In the genomic region with DNA sequence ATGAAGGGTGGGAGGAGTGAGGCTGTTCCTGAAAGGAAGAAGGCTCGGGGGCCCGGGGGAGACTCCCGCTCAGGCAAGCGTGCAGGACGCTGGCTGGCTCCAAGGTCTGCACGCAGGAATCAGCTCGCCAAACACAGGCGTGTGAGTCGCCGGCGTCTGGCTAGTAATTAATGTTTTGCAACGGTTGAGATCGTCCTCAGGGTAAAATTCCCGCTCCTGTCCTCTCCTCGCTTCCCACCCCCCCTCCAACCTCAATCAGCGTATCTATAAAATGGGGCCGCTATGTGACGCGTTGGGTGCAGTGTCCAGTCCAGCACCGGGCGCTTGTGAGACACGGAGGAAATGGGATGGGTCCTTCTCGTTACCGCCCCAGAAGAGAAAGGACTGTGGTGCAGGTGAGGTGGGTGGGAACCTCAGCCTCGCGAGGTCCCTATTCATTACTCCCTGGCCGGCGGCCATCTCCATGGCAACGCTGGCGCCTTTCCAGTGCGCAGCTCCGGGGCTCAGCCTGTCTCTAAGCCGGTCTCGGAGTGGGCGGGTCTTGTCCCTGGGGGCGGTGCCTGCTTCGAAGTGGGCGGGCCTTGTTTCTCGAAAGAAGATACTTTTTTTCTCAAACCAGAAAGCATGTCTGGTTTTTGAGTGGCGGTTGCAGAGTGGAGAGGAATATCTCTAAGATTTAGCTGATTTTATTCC, we compare ENCODE assay signal across 8 cellular contexts. TPM values are rescaled to one million over a fixed set of nuclear protein-coding genes. Genes with fewer than 3 reads are reported as not detected.
A peak's percentile ranks its signal among the peaks of the same experiment; 100 is the strongest.
DNase-seq lines count a peak whose midpoint lies in the region; ATAC-seq and TF ChIP-seq lines count a peak whose summit lies in the region.

No MANE protein-coding gene starts in this region.

- H3K27me3 ChIP-seq in lung (ENCODE audit: control insufficient read depth, insufficient read depth), result no peaks in the 10 kb centered on the region

- H3K4me1 ChIP-seq in lung (ENCODE audit: control insufficient read depth in 2 of 2, insufficient read depth in 2 of 2, low read length in 2 of 2), result peaks cover 0 to 5% of the 10 kb centered on the region in 2 donors

- peak; percentile 97 for DNase-seq in AG08396 (ENCODE audit: low spot score)
- peak; percentile 80 for DNase-seq in NCI-H82 treated with DMSO at 0.1 percent for 48 hours (lab: John Stamatoyannopoulos, UW; ENCODE audit: unreplicated experiment)
- DNase-seq in activated CD8-positive, alpha-beta memory T cell treated with anti-CD3 and anti-CD28 coated beads for 1 hour (ENCODE audit: extremely low read depth in 1 of 2, low read depth in 1 of 2), result peak; percentile 76 to 83
- peak; percentile 85 for DNase-seq in effector CD4-positive, alpha-beta T cell
- peak; percentile 96 for DNase-seq in lung (ENCODE audit: low spot score)
- DNase-seq in stimulated activated CD4-positive, alpha-beta T cell treated with anti-CD3 and anti-CD28 coated beads, TNF-alpha, amount 100 ng/mL, for 1 hour (ENCODE audit: low read depth in 3 of 3, low spot score in 1 of 3), result peak; percentile 73 to 92 (median 80)

- H3K27ac ChIP-seq in lung (ENCODE audit: low read depth in 1 of 2, low read length in 1 of 2), result peak overlapping the region in 1 of 2 donors; percentile 68

- H3K4me3 ChIP-seq in lung, result no peak overlapping the region

- no peak for TF ChIP-seq CTCF in lung (IDR thresholded peaks at IDR 0.05; ENCODE audit: control extremely low read depth, extremely low read depth)

- peak; percentile 88 for ATAC-seq in GM19351 (IDR thresholded peaks at IDR 0.05; ENCODE audit: unreplicated experiment)
- peak; percentile 64 for ATAC-seq in HG03571 (IDR thresholded peaks at IDR 0.05; ENCODE audit: unreplicated experiment)
- peak; percentile 81 for ATAC-seq in lung (ENCODE audit: insufficient read depth, low FRiP score)

- no peaks in the 10 kb centered on the region for H3K9me3 ChIP-seq in lung (ENCODE audit: control insufficient read depth in 2 of 2, insufficient read depth in 1 of 2, low read length in 1 of 2)

- WGBS in lung, 2 donors, result 1% methylated on average over 40 of the region's 40 CpGs

- H3K36me3 ChIP-seq in lung (ENCODE audit: control insufficient read depth in 2 of 2, insufficient read depth in 2 of 2, low read length in 2 of 2), result peaks cover 0 to under 1% of the 10 kb centered on the region in 2 donors

RNA-seq across cellular contexts. Expression of a gene that starts 6.5 kb away (rescaled TPM):
- 10 to 100 TPM in 1 of 2 donors, 1 to 10 TPM in 1; 4.3 to 20.8 TPM for total RNA-seq in lung
- 10 to 100 TPM in 1 of 2 donors, 1 to 10 TPM in 1; 6.5 to 13.6 TPM for polyA plus RNA-seq in lung

RNA-seq across cellular contexts. Expression of a gene that starts 12.2 kb away (rescaled TPM):
- total RNA-seq in lung, result 10 to 100 TPM in 1 of 2 donors, 1 to 10 TPM in 1; 5.6 to 17.6 TPM
- polyA plus RNA-seq in lung, result 10 to 100 TPM in 1 of 2 donors, 1 to 10 TPM in 1; 7.5 to 12.3 TPM

RNA-seq across cellular contexts. Expression of a gene that starts 13.0 kb away (rescaled TPM):
- 10 to 100 TPM; 12.6 to 26.3 TPM for total RNA-seq in lung
- polyA plus RNA-seq in lung, result 10 to 100 TPM; 30.1 to 62.5 TPM

RNA-seq across cellular contexts. Expression of a gene that starts 18.3 kb away (rescaled TPM):
- 10 to 100 TPM in 1 of 2 donors, 1 to 10 TPM in 1; 5.1 to 19.3 TPM for total RNA-seq in lung
- polyA plus RNA-seq in lung, result 10 to 100 TPM in 1 of 2 donors, 1 to 10 TPM in 1; 8.4 to 11.7 TPM

RNA-seq across cellular contexts. Expression of a gene that starts 37.2 kb away (rescaled TPM):
- 1 to 10 TPM; 6.3 to 9.4 TPM for total RNA-seq in lung
- 1 to 10 TPM; 6.5 to 7.2 TPM for polyA plus RNA-seq in lung
